ENCODE assay signal across 8 cellular contexts in the genomic region with DNA sequence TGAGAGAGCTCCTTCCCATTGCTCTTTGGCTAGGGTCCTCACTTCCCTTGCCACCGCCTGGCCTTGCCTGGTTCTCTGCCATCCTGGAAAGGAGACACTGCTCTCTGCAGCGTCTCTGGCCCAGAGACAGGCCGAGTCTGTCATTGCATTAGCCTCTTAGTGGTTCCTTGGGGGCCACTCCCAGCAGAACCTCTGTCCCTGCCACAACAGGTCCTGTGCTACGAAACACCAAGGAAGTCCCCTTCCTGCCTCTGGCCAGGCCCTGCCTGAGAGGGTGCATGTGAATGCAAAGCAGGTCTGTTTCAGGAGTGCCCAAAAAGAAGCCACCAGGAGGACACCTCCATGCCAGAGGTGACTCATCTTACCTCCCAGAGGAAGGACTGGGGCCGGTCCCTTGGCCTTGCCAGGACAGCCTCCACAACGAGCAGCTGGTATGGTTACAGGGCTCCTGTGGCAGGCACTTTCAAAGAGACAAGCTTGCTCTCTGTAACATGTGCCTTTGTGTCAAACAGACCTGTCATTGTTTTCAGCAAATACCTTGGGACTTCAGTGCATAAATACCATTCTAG. TPM values are rescaled to one million over a fixed set of nuclear protein-coding genes. Genes with fewer than 3 reads are reported as not detected.
A peak's percentile ranks its signal among the peaks of the same experiment; 100 is the strongest.
DNase-seq lines count a peak whose midpoint lies in the region; ATAC-seq and TF ChIP-seq lines count a peak whose summit lies in the region.

No MANE protein-coding gene starts in this region.

- no peak for TF ChIP-seq CTCF in gastrocnemius medialis (IDR thresholded peaks at IDR 0.05 in 4 of 5, conservative IDR thresholded peaks at IDR 0.05 in 1 of 5)
- TF ChIP-seq CTCF in endodermal cell (conservative IDR thresholded peaks at IDR 0.05) = no peak

- no peak overlapping the region for H3K9ac ChIP-seq in endodermal cell (ENCODE audit: extremely low read depth, low read length, poor library complexity, severe bottlenecking)

- intact Hi-C loops in gastrocnemius medialis (cut with DNase I; ENCODE audit: low total_unique reads) = loop anchor here (1.0 to 5.0 kb wide), 5 partner anchors 26 to 360 kb away; partner anchors contain the start of gene VPS26C

- H3K4me3 ChIP-seq in gastrocnemius medialis (peak overlapping the region; percentile 33 to 56 (median 49)), endodermal cell (ENCODE audit: low read length) (no peak overlapping the region)

- in situ Hi-C loops in gastrocnemius medialis (cut with MboI; ENCODE audit: low sequenced_read_pairs in 4 of 4) = no loop called here

- H3K27me3 ChIP-seq in gastrocnemius medialis (no peaks in the 10 kb centered on the region), endodermal cell (ENCODE audit: control insufficient read depth, insufficient read depth, low read length, poor library complexity, severe bottlenecking) (no peaks in the 10 kb centered on the region)

- H3K9me3 ChIP-seq in gastrocnemius medialis = no peaks in the 10 kb centered on the region
- H3K9me3 ChIP-seq in endodermal cell (ENCODE audit: control insufficient read depth, low read length) = peaks cover 28% of the 10 kb centered on the region

- H3K27ac ChIP-seq in epithelial cell of prostate = peak overlapping the region; percentile 18
- H3K27ac ChIP-seq in gastrocnemius medialis = peak overlapping the region; percentile 87 to 98 (median 95)
- H3K27ac ChIP-seq in endodermal cell (ENCODE audit: low read depth, low read length) = no peak overlapping the region

- H3K4me1 Mint-ChIP-seq in activated T-cell treated with anti-CD3 and anti-CD28 coated beads, Interleukin-2, amount 50 U/mL, for 72 hours (ENCODE audit: low read depth) = peaks cover 24% of the 10 kb centered on the region
- no peaks in the 10 kb centered on the region for H3K4me1 Mint-ChIP-seq in endodermal cell

- peak in 1 of 2 donors; percentile 18 for TF ChIP-seq POLR2A in gastrocnemius medialis (IDR thresholded peaks at IDR 0.05)

- H3K36me3 ChIP-seq in gastrocnemius medialis (peaks cover 0 to 4% of the 10 kb centered on the region in 2 donors), endodermal cell (ENCODE audit: control insufficient read depth, insufficient read depth, low read length) (peaks cover 30% of the 10 kb centered on the region)

- peak overlapping the region; percentile 52 to 72 for H3K4me3 Mint-ChIP-seq in activated T-cell treated with anti-CD3 and anti-CD28 coated beads, Interleukin-2, amount 50 U/mL, for 72 hours
- no peak overlapping the region for H3K4me3 Mint-ChIP-seq in endodermal cell

- 88 to 91% methylated on average over 5 to 6 of the region's 6 CpGs for WGBS in endodermal cell (ENCODE audit: insufficient coverage in 1 of 2, insufficient read length in 1 of 2), 2 experiments

- H3K27me3 Mint-ChIP-seq in activated T-cell treated with anti-CD3 and anti-CD28 coated beads, Interleukin-2, amount 50 U/mL, for 72 hours (ENCODE audit: low read depth) = no peaks in the 10 kb centered on the region
- H3K27me3 Mint-ChIP-seq in endodermal cell (ENCODE audit: insufficient read depth) = no peaks in the 10 kb centered on the region

- peaks cover 2% of the 10 kb centered on the region in 2 donors for H3K9me3 Mint-ChIP-seq in activated T-cell treated with anti-CD3 and anti-CD28 coated beads, Interleukin-2, amount 50 U/mL, for 72 hours
- H3K9me3 Mint-ChIP-seq in endodermal cell = peaks cover 25% of the 10 kb centered on the region

- H3K4me1 ChIP-seq in gastrocnemius medialis (peaks cover 33 to 44% of the 10 kb centered on the region in 2 donors), endodermal cell (ENCODE audit: control insufficient read depth, insufficient read depth, low read length) (no peaks in the 10 kb centered on the region)

- peak; percentile 54 to 62 for ATAC-seq in activated T-cell treated with anti-CD3 and anti-CD28 coated beads, Interleukin-2, amount 50 U/mL, for 72 hours (replicated peaks in 1 of 2)
- ATAC-seq in HG02759 (IDR thresholded peaks at IDR 0.05; ENCODE audit: unreplicated experiment) = peak; percentile 55
- peak; percentile 84 to 87 for ATAC-seq in gastrocnemius medialis

- peak in 1 of 2 donors; percentile 21 for DNase-seq in activated T-cell treated with anti-CD3 and anti-CD28 coated beads, Interleukin-2, amount 50 U/mL, for 72 hours
- DNase-seq in activated T-cell treated with anti-CD3 and anti-CD28 coated beads, Interleukin-2, amount 50 U/mL, for 48 hours = no peak
- DNase-seq in NCI-H526 (lab: John Stamatoyannopoulos, UW) (peak; percentile 29 to 51), epithelial cell of prostate (ENCODE audit: low read depth, low spot score) (no peak), gastrocnemius medialis (peak; percentile 86 to 93), endodermal cell (no peak), NCI-H1436 treated with DMSO at 0.1 percent for 48 hours (lab: John Stamatoyannopoulos, UW) (no peak)

- peaks cover 0 to 1% of the 10 kb centered on the region in 2 donors for H3K36me3 Mint-ChIP-seq in activated T-cell treated with anti-CD3 and anti-CD28 coated beads, Interleukin-2, amount 50 U/mL, for 72 hours (ENCODE audit: insufficient read depth in 2 of 2)
- H3K36me3 Mint-ChIP-seq in endodermal cell (ENCODE audit: low read depth) = peaks cover 30% of the 10 kb centered on the region

- peak overlapping the region; percentile 69 for H3K27ac Mint-ChIP-seq in activated T-cell treated with anti-CD3 and anti-CD28 coated beads, Interleukin-2, amount 50 U/mL, for 72 hours
- H3K27ac Mint-ChIP-seq in endodermal cell = no peak overlapping the region

RNA-seq across cellular contexts. Expression of gene VPS26C, which starts 59.6 kb away (rescaled TPM):
- total RNA-seq in activated T-cell treated with anti-CD3 and anti-CD28 coated beads, Interleukin-2, amount 50 U/mL, for 72 hours = 10 to 100 TPM; 70.5 to 74.7 TPM
- total RNA-seq in gastrocnemius medialis = 10 to 100 TPM; 57.6 to 82.7 (median 75.4) TPM
- total RNA-seq in endodermal cell = 10 to 100 TPM; 37.1 to 61.0 TPM
- polyA plus RNA-seq in endodermal cell (2013, experiment 1 of 2) = 36.9 TPM
- polyA plus RNA-seq in endodermal cell (2013, experiment 2 of 2) = 35.9 TPM

Comparison
In these comparisons a context has a peak if more than half of its experiments do, and no peak if none do; other contexts are left out.
1. DNase-seq: peak in NCI-H526 (2 of 2) and gastrocnemius medialis (2 of 2); none in activated T-cell treated with anti-CD3 and anti-CD28 coated beads, Interleukin-2, amount 50 U/mL, for 48 hours (0 of 2), epithelial cell of prostate (single experiment), endodermal cell (single experiment) and NCI-H1436 treated with DMSO at 0.1 percent for 48 hours (single experiment).
2. Peak in every context shown above with its lines, with median percentiles within 50 percentile points of each other: ATAC-seq.